Comparison of ENCODE assay signal across 27 cellular contexts in genomic region chr15:38517312-38517711, GRCh38. TPM values are rescaled to one million over a fixed set of nuclear protein-coding genes. Genes with fewer than 3 reads are reported as not detected.
DNase-seq lines count a peak whose midpoint lies in the region; ATAC-seq lines count a peak whose summit lies in the region.
"Had no signal": no experiment of that assay in that cellular context is flagged by ENCODE, and none has a peak within 500 bp of the region (broad histone marks: within the 10 kb centered on the region; RNA-seq: fewer than 3 reads in every experiment).

No MANE protein-coding gene starts in this region.

- DNase-seq in AG20443 (ENCODE audit: low spot score) (peak; percentile 27), T1000 (lab: John Stamatoyannopoulos, UW) (no peak), NCI-H2171 treated with DMSO at 0.1 percent for 48 hours (lab: John Stamatoyannopoulos, UW) (no peak)
- DNase-seq in CD8-positive, alpha-beta memory T cell = no peak
- no peak for DNase-seq in activated naive CD8-positive, alpha-beta T cell treated with anti-CD3 and anti-CD28 coated beads, Interleukin-2, amount 50 U/mL, for 24 hours
- no peak for DNase-seq in naive thymus-derived CD4-positive, alpha-beta T cell
- DNase-seq: activated CD4-positive, alpha-beta T cell treated with anti-CD3 and anti-CD28 coated beads, Interleukin-2, amount 10 ng/mL, durations not matched to agents 24 days and 14 days; activated T-cell treated with anti-CD3 and anti-CD28 coated beads, Interleukin-2, amount 50 U/mL, for 1 hour; amygdala; DMS79 treated with DMSO at 0.1 percent for 48 hours; NCI-H1092 treated with DMSO at 0.1 percent for 48 hours; NCI-H187; NCI-H82; right cardiac atrium; SHP77 treated with DMSO at 0.1 percent for 48 hours; stimulated activated CD4-positive, alpha-beta T cell treated with anti-CD3 and anti-CD28 coated beads, Interleukin-1b, Interleukin-23, amount 100 ng/mL, for 48 hours; stomach; T-helper 9 cell; thyroid gland had no signal

- H3K4me1 Mint-ChIP-seq in CD8-positive, alpha-beta memory T cell = peaks cover 28 to 60% (median 50%) of the 10 kb centered on the region in 3 donors
- peaks cover 48% of the 10 kb centered on the region for H3K4me1 Mint-ChIP-seq in activated naive CD8-positive, alpha-beta T cell treated with anti-CD3 and anti-CD28 coated beads, Interleukin-2, amount 50 U/mL, for 24 hours
- H3K4me1 Mint-ChIP-seq in naive thymus-derived CD4-positive, alpha-beta T cell = peaks cover 11 to 44% (median 36%) of the 10 kb centered on the region in 7 donors

- intact Hi-C loops in naive thymus-derived CD4-positive, alpha-beta T cell (cut with micrococcal nuclease) = no loop called here

- CTCF ChIA-PET in CD8-positive, alpha-beta memory T cell (lab: Charles Lee) = interaction anchor here (0.9 to 2.3 kb wide), 4 partner anchors 43 to 182 kb away, joined by 3 to 6 read pairs (median 4); partner anchors contain the start of gene RASGRP1
- CTCF ChIA-PET in naive thymus-derived CD4-positive, alpha-beta T cell (lab: Charles Lee) = interaction anchor here (0.5 to 1.8 kb wide), 6 partner anchors 43 to 183 kb away, joined by 3 to 6 read pairs (median 3); no protein-coding TSS in a partner anchor

- H3K9me3 Mint-ChIP-seq in CD8-positive, alpha-beta memory T cell = no peaks in the 10 kb centered on the region
- no peaks in the 10 kb centered on the region for H3K9me3 Mint-ChIP-seq in activated naive CD8-positive, alpha-beta T cell treated with anti-CD3 and anti-CD28 coated beads, Interleukin-2, amount 50 U/mL, for 24 hours
- H3K9me3 Mint-ChIP-seq in naive thymus-derived CD4-positive, alpha-beta T cell = no peaks in the 10 kb centered on the region
- H3K9me3 Mint-ChIP-seq: activated CD4-positive, alpha-beta T cell treated with anti-CD3 and anti-CD28 coated beads, Interleukin-2, amount 10 ng/mL, durations not matched to agents 24 days and 14 days; memory B cell; neural progenitor cell had no signal

- no peak overlapping the region for H3K27ac ChIP-seq in CD8-positive, alpha-beta memory T cell (ENCODE audit: low read depth, low read length)
- no peak overlapping the region for H3K27ac ChIP-seq in naive thymus-derived CD4-positive, alpha-beta T cell (ENCODE audit: low read depth, low read length)
- H3K27ac ChIP-seq: BLaER1 treated with 17β-estradiol and CSF1 and Interleukin-3, amounts not matched to agents 10 nM and 100 nM; breast epithelium; neural progenitor cell; stomach; thyroid gland; vagina had no signal

- H3K9me3 ChIP-seq in CD8-positive, alpha-beta memory T cell (ENCODE audit: low read length) = no peaks in the 10 kb centered on the region
- no peaks in the 10 kb centered on the region for H3K9me3 ChIP-seq in naive thymus-derived CD4-positive, alpha-beta T cell (ENCODE audit: control insufficient read depth in 2 of 3, low read length in 3 of 3)
- H3K9me3 ChIP-seq: BLaER1 treated with 17β-estradiol and CSF1 and Interleukin-3, amounts not matched to agents 10 nM and 100 nM; breast epithelium; stomach; thyroid gland; vagina had no signal

- ATAC-seq in activated naive CD8-positive, alpha-beta T cell treated with anti-CD3 and anti-CD28 coated beads, Interleukin-2, amount 50 U/mL, for 24 hours = no peak
- no peak for ATAC-seq in naive thymus-derived CD4-positive, alpha-beta T cell
- no peak for ATAC-seq in GM21529 (IDR thresholded peaks at IDR 0.05; ENCODE audit: unreplicated experiment)
- ATAC-seq: left lobe of liver, right cardiac atrium had no signal

- no peaks in the 10 kb centered on the region for H3K4me1 ChIP-seq in CD8-positive, alpha-beta memory T cell (ENCODE audit: insufficient read depth, low read length)
- peaks cover 0 to 4% of the 10 kb centered on the region in 2 donors for H3K4me1 ChIP-seq in naive thymus-derived CD4-positive, alpha-beta T cell (ENCODE audit: control insufficient read depth in 2 of 2, insufficient read depth in 2 of 2, low read length in 2 of 2)
- H3K4me1 ChIP-seq: breast epithelium, stomach, thyroid gland, vagina had no signal

- POLR2A ChIA-PET in CD8-positive, alpha-beta memory T cell (lab: Charles Lee) = no interaction called here
- POLR2A ChIA-PET in naive thymus-derived CD4-positive, alpha-beta T cell (lab: Charles Lee) = no interaction called here

- H3K36me3 ChIP-seq in CD8-positive, alpha-beta memory T cell (ENCODE audit: insufficient read depth, low read length) = peaks cover 58% of the 10 kb centered on the region
- peaks cover 42 to 82% (median 64%) of the 10 kb centered on the region in 3 experiments for H3K36me3 ChIP-seq in naive thymus-derived CD4-positive, alpha-beta T cell (ENCODE audit: control insufficient read depth in 2 of 3, insufficient read depth in 3 of 3, low read length in 3 of 3)
- H3K36me3 ChIP-seq: breast epithelium, neural progenitor cell, stomach, thyroid gland, vagina had no signal

- H3K27ac Mint-ChIP-seq in CD8-positive, alpha-beta memory T cell = peak overlapping the region in 6 of 8 donors; percentile 12 to 84 (median 48)
- peak overlapping the region; percentile 14 for H3K27ac Mint-ChIP-seq in activated naive CD8-positive, alpha-beta T cell treated with anti-CD3 and anti-CD28 coated beads, Interleukin-2, amount 50 U/mL, for 24 hours
- peak overlapping the region in 7 of 9 donors; percentile 12 to 90 (median 46) for H3K27ac Mint-ChIP-seq in naive thymus-derived CD4-positive, alpha-beta T cell
- H3K27ac Mint-ChIP-seq: neural progenitor cell had no signal

- peaks cover 0 to 87% (median 24%) of the 10 kb centered on the region in 3 donors for H3K36me3 Mint-ChIP-seq in CD8-positive, alpha-beta memory T cell
- H3K36me3 Mint-ChIP-seq in activated naive CD8-positive, alpha-beta T cell treated with anti-CD3 and anti-CD28 coated beads, Interleukin-2, amount 50 U/mL, for 24 hours (ENCODE audit: low read depth) = peaks cover 57% of the 10 kb centered on the region
- peaks cover 11 to 40% (median 27%) of the 10 kb centered on the region in 5 donors for H3K36me3 Mint-ChIP-seq in naive thymus-derived CD4-positive, alpha-beta T cell
- H3K36me3 Mint-ChIP-seq: neural progenitor cell had no signal

- no peaks in the 10 kb centered on the region for H3K27me3 Mint-ChIP-seq in CD8-positive, alpha-beta memory T cell
- no peaks in the 10 kb centered on the region for H3K27me3 Mint-ChIP-seq in activated naive CD8-positive, alpha-beta T cell treated with anti-CD3 and anti-CD28 coated beads, Interleukin-2, amount 50 U/mL, for 24 hours
- H3K27me3 Mint-ChIP-seq in naive thymus-derived CD4-positive, alpha-beta T cell = no peaks in the 10 kb centered on the region
- H3K27me3 Mint-ChIP-seq: activated CD4-positive, alpha-beta T cell treated with anti-CD3 and anti-CD28 coated beads, Interleukin-2, amount 10 ng/mL, durations not matched to agents 24 days and 14 days; memory B cell had no signal

- no peak overlapping the region for H3K4me3 ChIP-seq in CD8-positive, alpha-beta memory T cell (ENCODE audit: low read length)
- no peak overlapping the region for H3K4me3 ChIP-seq in naive thymus-derived CD4-positive, alpha-beta T cell (ENCODE audit: low read length)
- H3K4me3 ChIP-seq: BLaER1 treated with 17β-estradiol and CSF1 and Interleukin-3, amounts not matched to agents 10 nM and 100 nM; breast epithelium; K562; neural progenitor cell; stomach; thyroid gland; vagina had no signal

- H3K27me3 ChIP-seq in CD8-positive, alpha-beta memory T cell (ENCODE audit: insufficient read depth, low read length, poor library complexity, severe bottlenecking) = no peaks in the 10 kb centered on the region
- H3K27me3 ChIP-seq in naive thymus-derived CD4-positive, alpha-beta T cell (ENCODE audit: control insufficient read depth in 2 of 2, insufficient read depth in 2 of 2, low read length in 2 of 2) = no peaks in the 10 kb centered on the region
- H3K27me3 ChIP-seq: BLaER1 treated with 17β-estradiol and CSF1 and Interleukin-3, amounts not matched to agents 10 nM and 100 nM; breast epithelium; neural progenitor cell; thyroid gland; vagina had no signal

- H3K4me3 Mint-ChIP-seq in CD8-positive, alpha-beta memory T cell = no peak overlapping the region
- H3K4me3 Mint-ChIP-seq in activated naive CD8-positive, alpha-beta T cell treated with anti-CD3 and anti-CD28 coated beads, Interleukin-2, amount 50 U/mL, for 24 hours = no peak overlapping the region
- H3K4me3 Mint-ChIP-seq in naive thymus-derived CD4-positive, alpha-beta T cell = no peak overlapping the region
- H3K4me3 Mint-ChIP-seq: activated CD4-positive, alpha-beta T cell treated with anti-CD3 and anti-CD28 coated beads, Interleukin-2, amount 10 ng/mL, durations not matched to agents 24 days and 14 days; memory B cell; neural progenitor cell had no signal

RNA-seq across cellular contexts. Expression of gene RASGRP1, which starts 47.3 kb away (rescaled TPM):
- total RNA-seq in CD8-positive, alpha-beta memory T cell = 10 to 100 TPM; 64.7 to 67.9 TPM
- 90.9 TPM for polyA plus RNA-seq in CD8-positive, alpha-beta memory T cell
- 100 to 1,000 TPM; 100 to 182 (median 101) TPM for total RNA-seq in naive thymus-derived CD4-positive, alpha-beta T cell
- polyA plus RNA-seq in naive thymus-derived CD4-positive, alpha-beta T cell = 100 to 1,000 TPM in 1 of 2 donors, 10 to 100 TPM in 1; 77.6 to 113 TPM
